In the genomic region with DNA sequence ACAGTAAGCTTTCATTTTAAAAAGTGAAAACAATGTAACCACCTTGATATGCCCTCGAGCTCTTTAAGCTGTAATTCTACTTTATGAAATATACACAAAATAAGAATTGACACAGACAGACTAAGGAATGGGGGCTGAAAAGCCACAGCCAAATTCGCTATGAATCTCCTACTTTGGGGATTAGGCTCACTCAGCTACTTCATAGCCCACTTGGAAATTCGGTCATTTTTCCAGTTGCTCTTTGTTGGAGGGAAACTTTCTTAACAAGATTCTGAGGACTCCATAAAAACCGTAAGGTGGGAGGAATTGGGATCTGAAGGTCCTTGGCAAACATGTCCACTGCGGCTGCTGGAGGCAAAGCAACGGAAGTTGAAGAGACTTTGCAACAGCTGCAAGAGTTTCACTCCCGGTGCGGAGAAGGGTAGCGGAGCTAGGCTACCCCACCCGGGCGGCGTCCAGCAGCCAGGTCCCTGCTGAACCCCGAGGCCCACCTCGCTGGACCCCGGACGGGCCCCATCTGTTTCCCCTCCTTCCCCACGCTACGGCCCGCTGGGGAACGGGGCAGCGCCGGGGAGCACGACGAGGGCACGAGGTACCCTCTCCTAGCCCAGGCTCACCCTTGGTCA, we compare ENCODE assay signal across 8 cellular contexts. TPM values are rescaled to one million over a fixed set of nuclear protein-coding genes. Genes with fewer than 3 reads are reported as not detected.
DNase-seq lines count a peak whose midpoint lies in the region; FAIRE-seq and TF ChIP-seq lines count a peak whose summit lies in the region.

No MANE protein-coding gene starts in this region.

- peak overlapping the region; percentile 42 to 59 for H3K27ac ChIP-seq in prostate gland

- H3K36me3 ChIP-seq in MG63 (no peaks in the 10 kb centered on the region), prostate gland (no peaks in the 10 kb centered on the region)

- no peak for FAIRE-seq in H54 (lab: Jason Lieb, UNC)

- H3K9me3 ChIP-seq in MG63 (no peaks in the 10 kb centered on the region), prostate gland (no peaks in the 10 kb centered on the region)

- WGBS in prostate gland: 4% methylated on average over 18 of the region's 25 CpGs

- H3K4me3 ChIP-seq in MG63 (peak overlapping the region; percentile 73), prostate gland (peak overlapping the region; percentile 59 to 64)

- POLR2A ChIA-PET in GM10248 (lab: Yijun Ruan, JAX): no interaction called here

- intact Hi-C loops in prostate gland (cut with DNase I): no loop called here

- H3K4me1 ChIP-seq in prostate gland (replicated peaks): no peaks in the 10 kb centered on the region

- no peak for TF ChIP-seq POLR2A in H54 (IDR thresholded peaks at IDR 0.05; ENCODE audit: low read depth, low read length)
- TF ChIP-seq POLR2A in prostate gland (IDR thresholded peaks at IDR 0.05): no peak

- H3K27me3 ChIP-seq in MG63: no peaks in the 10 kb centered on the region
- H3K27me3 ChIP-seq in prostate gland (replicated peaks; ENCODE audit: insufficient read depth): no peaks in the 10 kb centered on the region

- no peak for TF ChIP-seq CTCF in GM10248 (IDR thresholded peaks at IDR 0.05; ENCODE audit: control extremely low read depth, extremely low read depth, low read depth, missing control alignments)
- no peak for TF ChIP-seq CTCF in prostate gland (IDR thresholded peaks at IDR 0.05)

- DNase-seq in GM10248 (ENCODE audit: extremely low spot score) (peak; percentile 47), H54 (ENCODE audit: insufficient read length, low spot score) (peak; percentile 29), MG63 (peak; percentile 24), glomerular visceral epithelial cell (ENCODE audit: extremely low spot score) (peak; percentile 5), prostate gland (ENCODE audit: low spot score) (no peak), occipital lobe (lab: John Stamatoyannopoulos, UW) (no peak), SHP77 (lab: John Stamatoyannopoulos, UW) (no peak)
- DNase-seq in activated T-helper 9 cell treated with anti-CD3 and anti-CD28 coated beads, Interleukin-2, amount 50 U/mL, for 16 hours (ENCODE audit: low read depth): peak; percentile 4

- CTCF ChIA-PET in GM10248 (lab: Yijun Ruan, JAX): interaction anchor here (0.9 to 4.0 kb wide), 5 partner anchors 9 to 17 kb away, joined by 3 to 12 read pairs (median 3); a partner anchor contains a TSS

RNA-seq across cellular contexts. Expression of a gene that starts 0.6 kb away (rescaled TPM):
- total RNA-seq in MG63 (2014; rRNA removed; shearing (Covaris generic); ENCODE audit: low replicate concordance): 11.5 and 18.1 TPM in 2 replicates
- total RNA-seq in prostate gland (10 to 100 TPM; 25.7 to 45.9 TPM), occipital lobe (2.2 TPM)

RNA-seq across cellular contexts. Expression of a gene that starts 8.9 kb away (rescaled TPM):
- not detected in 2 replicates for total RNA-seq in MG63 (2014; rRNA removed; shearing (Covaris generic); ENCODE audit: low replicate concordance)
- total RNA-seq in prostate gland: under 1 TPM; 0.09 to 0.28 TPM
- total RNA-seq in occipital lobe: not detected

RNA-seq across cellular contexts. Expression of a gene that starts 12.9 kb away (rescaled TPM):
- 33.4 and 41.2 TPM in 2 replicates for total RNA-seq in MG63 (2014; rRNA removed; shearing (Covaris generic); ENCODE audit: low replicate concordance)
- total RNA-seq in prostate gland: 10 to 100 TPM in 1 of 2 donors, 1 to 10 TPM in 1; 9.2 to 22.6 TPM
- total RNA-seq in occipital lobe: 19.0 TPM

Comparison
In these comparisons a context has a peak if more than half of its experiments do, and no peak if none do; other contexts are left out.
1. DNase-seq: peak in GM10248 (single experiment), H54 (single experiment), MG63 (single experiment), activated T-helper 9 cell treated with anti-CD3 and anti-CD28 coated beads, Interleukin-2, amount 50 U/mL, for 16 hours (single experiment) and glomerular visceral epithelial cell (single experiment); none in prostate gland (single experiment), occipital lobe (single experiment) and SHP77 (0 of 2).